ENCODE assay signal across 8 cellular contexts in genomic region chrX:103686199-103687072, GRCh38. TPM values are rescaled to one million over a fixed set of nuclear protein-coding genes. Genes with fewer than 3 reads are reported as not detected.
DNase-seq lines count a peak whose midpoint lies in the region; ATAC-seq and TF ChIP-seq lines count a peak whose summit lies in the region.

MORF4L2 (minus strand) TSS chrX:103686699; CDS start chrX:103677027, 9,672 bp downstream.

- H3K27ac ChIP-seq in adipose tissue (ENCODE audit: low read depth, low read length) (peak within 1 kb of the TSS; percentile 86), upper lobe of left lung (peak within 1 kb of the TSS; percentile 93 to 96 (median 94))

- peak in 3 of 4 donors; percentile 79 to 88 (median 83) for TF ChIP-seq POLR2A in upper lobe of left lung (IDR thresholded peaks at IDR 0.05)

- TF ChIP-seq CTCF in GM12875 (IDR thresholded peaks at IDR 0.05; ENCODE audit: borderline replicate concordance, insufficient read depth, low read depth, low read length) (no peak), upper lobe of left lung (IDR thresholded peaks at IDR 0.05) (no peak)

- peak within 1 kb of the TSS; percentile 76 for H3K4me3 ChIP-seq in GM12875 (ENCODE audit: low read depth, low read length)
- H3K4me3 ChIP-seq in upper lobe of left lung: peak within 1 kb of the TSS; percentile 36 to 64 (median 52)

- peaks cover 0 to 15% (median 0%) of the 10 kb centered on the region in 4 donors for H3K36me3 ChIP-seq in upper lobe of left lung

- peaks cover 0 to 7% (median 0%) of the 10 kb centered on the region in 4 donors for H3K4me1 ChIP-seq in upper lobe of left lung

- intact Hi-C loops in cardiac septum (cut with DNase I): loop anchor here (2.0 kb wide), 1 partner anchor 58 kb away; the partner anchor contains the start of gene TCEAL1

- peak in 1 of 4 donors; percentile 33 for TF ChIP-seq EP300 in upper lobe of left lung (IDR thresholded peaks at IDR 0.05)

- WGBS in adipose tissue, 3 donors: 0 to 24% (median 1%) methylated on average over 35 to 37 of the region's 37 CpGs
- 0 to 30% methylated on average over 18 to 37 of the region's 37 CpGs for WGBS in upper lobe of left lung, 2 donors

- H3K27me3 ChIP-seq in upper lobe of left lung: no peaks in the 10 kb centered on the region

- DNase-seq in NCI-H1417 treated with DMSO at 0.1 percent for 48 hours (lab: John Stamatoyannopoulos, UW) (peak; percentile 91), SW480 (ENCODE audit: low spot score) (peak; percentile 99), cardiac septum (ENCODE audit: low spot score) (peak; percentile 93), pons (ENCODE audit: low spot score) (peak; percentile 98), upper lobe of left lung (peak in 1 of 2 donors; percentile 93)

- peak; percentile 88 for ATAC-seq in HG02763 (IDR thresholded peaks at IDR 0.05; ENCODE audit: unreplicated experiment)
- ATAC-seq in upper lobe of left lung (ENCODE audit: low FRiP score in 2 of 2): peak; percentile 93 to 95

- H3K9me3 ChIP-seq in upper lobe of left lung: no peaks in the 10 kb centered on the region

RNA-seq across cellular contexts. Expression of gene MORF4L2, which starts in this region (rescaled TPM):
- polyA plus RNA-seq in adipose tissue: 100 to 1,000 TPM; 141 to 304 (median 184) TPM
- total RNA-seq in cardiac septum (171 TPM), upper lobe of left lung (100 to 1,000 TPM; 154 to 253 (median 186) TPM)
